8 cellular contexts compared by ENCODE assay signal in the genomic region with DNA sequence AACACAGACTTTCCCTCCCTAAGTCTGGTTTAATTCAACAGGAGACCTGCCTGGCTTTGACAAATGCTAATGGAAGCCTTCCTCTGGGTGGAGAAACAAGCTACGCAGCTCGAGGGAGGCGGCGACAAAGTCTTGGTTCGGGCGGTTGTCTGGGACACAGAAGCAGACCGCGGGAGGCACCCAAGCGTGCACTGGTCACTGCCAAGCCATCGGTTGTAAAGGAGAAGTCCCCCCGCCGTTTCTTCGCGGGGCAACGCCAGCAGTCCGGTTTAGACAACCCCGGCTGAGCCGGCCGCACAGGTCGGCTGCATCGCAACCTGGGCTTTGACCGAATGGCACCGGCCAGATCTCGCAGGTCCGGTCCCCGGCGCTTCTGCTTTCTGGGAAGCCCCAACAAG. TPM values are rescaled to one million over a fixed set of nuclear protein-coding genes. Genes with fewer than 3 reads are reported as not detected.
DNase-seq lines count a peak whose midpoint lies in the region; ATAC-seq and TF ChIP-seq lines count a peak whose summit lies in the region.

No MANE protein-coding gene starts in this region.

- H3K4me3 ChIP-seq in SU-DHL-6 (ENCODE audit: insufficient read depth, low read length, poor library complexity, severe bottlenecking), result peak overlapping the region; percentile 95
- H3K4me3 ChIP-seq in liver (ENCODE audit: low read depth in 1 of 3, low read length in 3 of 3), result peak overlapping the region; percentile 81 to 95 (median 89)

- peak overlapping the region; percentile 99 for H3K4me3 Mint-ChIP-seq in dendritic cell treated with granulocyte-macrophage colony-stimulating factor and Interleukin-4, amounts not matched to agents 40 ng/mL and 50 ng/mL, for 4 days

- WGBS in liver, result under 1% methylated on average over 27 of the region's 27 CpGs

- H3K9me3 ChIP-seq in SU-DHL-6 (ENCODE audit: insufficient read depth, low read length) (no peaks in the 10 kb centered on the region), liver (ENCODE audit: control insufficient read depth in 4 of 4, low read length in 3 of 4) (no peaks in the 10 kb centered on the region)

- no peaks in the 10 kb centered on the region for H3K9me3 Mint-ChIP-seq in dendritic cell treated with granulocyte-macrophage colony-stimulating factor and Interleukin-4, amounts not matched to agents 40 ng/mL and 50 ng/mL, for 4 days

- intact Hi-C loops in dendritic cell treated with granulocyte-macrophage colony-stimulating factor and Interleukin-4, amounts not matched to agents 40 ng/mL and 50 ng/mL, for 4 days (cut with micrococcal nuclease), result loop anchor here (2.0 to 10.0 kb wide), 3 partner anchors 44 to 228 kb away; a partner anchor contains a TSS

- peaks cover 66% of the 10 kb centered on the region for H3K36me3 Mint-ChIP-seq in dendritic cell treated with granulocyte-macrophage colony-stimulating factor and Interleukin-4, amounts not matched to agents 40 ng/mL and 50 ng/mL, for 4 days (ENCODE audit: low read depth)

- H3K27ac Mint-ChIP-seq in dendritic cell treated with granulocyte-macrophage colony-stimulating factor and Interleukin-4, amounts not matched to agents 40 ng/mL and 50 ng/mL, for 4 days, result peak overlapping the region; percentile 95

- H3F3A ChIP-seq in SU-DHL-6 (ENCODE audit: insufficient read depth), result peaks cover 5% of the 10 kb centered on the region

- peak in 1 of 2 donors; percentile 36 for TF ChIP-seq RAD21 in liver (IDR thresholded peaks at IDR 0.05)

- peak overlapping the region; percentile 98 for H3K4me2 ChIP-seq in SU-DHL-6 (ENCODE audit: low read depth, low read length, poor library complexity, severe bottlenecking)

- DNase-seq in AG20443 (ENCODE audit: low spot score) (peak; percentile 67), D341Med (ENCODE audit: low spot score) (no peak)
- peak; percentile 7 to 11 for DNase-seq in stimulated activated CD8-positive, alpha-beta memory T cell treated with anti-CD3 and anti-CD28 coated beads, Interleukin-2, amount 100 ng/mL, for 48 hours (ENCODE audit: low read depth in 2 of 2)

- ATAC-seq in GM18867 (IDR thresholded peaks at IDR 0.05; ENCODE audit: unreplicated experiment) (peak; percentile 32), HG03159 (IDR thresholded peaks at IDR 0.05; ENCODE audit: unreplicated experiment) (peak; percentile 31)

- no peaks in the 10 kb centered on the region for H3K9me2 ChIP-seq in SU-DHL-6 (replicated peaks; ENCODE audit: insufficient read depth, low read length)

- H3K27ac ChIP-seq in SU-DHL-6 (ENCODE audit: low read depth, low read length) (peak overlapping the region; percentile 67), liver (ENCODE audit: low read depth in 1 of 2, low read length in 2 of 2) (peak overlapping the region; percentile 91 to 95)

- no peaks in the 10 kb centered on the region for H3K27me3 ChIP-seq in SU-DHL-6 (ENCODE audit: low read length)
- H3K27me3 ChIP-seq in liver (ENCODE audit: control insufficient read depth in 4 of 4, insufficient read depth in 4 of 4, low read length in 3 of 4), result no peaks in the 10 kb centered on the region

- H3K36me3 ChIP-seq in SU-DHL-6 (ENCODE audit: low read length) (peaks cover 9% of the 10 kb centered on the region; the same call in 1 of the 2 replicates), liver (ENCODE audit: control insufficient read depth in 4 of 4, insufficient read depth in 3 of 4, low read depth in 1 of 4, low read length in 3 of 4) (peaks cover 4 to 29% (median 20%) of the 10 kb centered on the region in 4 donors)

- H4K20me1 ChIP-seq in SU-DHL-6 (ENCODE audit: low read depth, low read length), result peaks cover 4% of the 10 kb centered on the region; the same call in 1 of the 2 replicates

- H2AFZ ChIP-seq in SU-DHL-6 (ENCODE audit: low read depth, low read length, severe bottlenecking), result peak overlapping the region; percentile 85

- H3K9ac ChIP-seq in SU-DHL-6 (ENCODE audit: low read length) (peak overlapping the region; percentile 96), liver (ENCODE audit: low read depth in 1 of 2, low read length in 2 of 2) (peak overlapping the region; percentile 7 to 86)

- peaks cover 39% of the 10 kb centered on the region for H3K4me1 Mint-ChIP-seq in dendritic cell treated with granulocyte-macrophage colony-stimulating factor and Interleukin-4, amounts not matched to agents 40 ng/mL and 50 ng/mL, for 4 days (ENCODE audit: low read depth)

- peaks cover 66% of the 10 kb centered on the region for H3K79me2 ChIP-seq in SU-DHL-6 (ENCODE audit: insufficient read depth, low read length)

- no peaks in the 10 kb centered on the region for H3K27me3 Mint-ChIP-seq in dendritic cell treated with granulocyte-macrophage colony-stimulating factor and Interleukin-4, amounts not matched to agents 40 ng/mL and 50 ng/mL, for 4 days

- H3K4me1 ChIP-seq in liver (ENCODE audit: control insufficient read depth in 4 of 4, insufficient read depth in 4 of 4, low read length in 3 of 4), result peaks cover 4 to 37% (median 32%) of the 10 kb centered on the region in 4 donors

- TF ChIP-seq CTCF in SU-DHL-6 (IDR thresholded peaks at IDR 0.05; ENCODE audit: insufficient read depth, low read length, poor library complexity, severe bottlenecking) (no peak), liver (IDR thresholded peaks at IDR 0.05; ENCODE audit: low read depth, low read length, missing input control) (no peak)

TF ChIP-seq in liver, 16 proteins besides CTCF, POLR2A, EP300 and RAD21:
- TF ChIP-seq, protein P1, sequence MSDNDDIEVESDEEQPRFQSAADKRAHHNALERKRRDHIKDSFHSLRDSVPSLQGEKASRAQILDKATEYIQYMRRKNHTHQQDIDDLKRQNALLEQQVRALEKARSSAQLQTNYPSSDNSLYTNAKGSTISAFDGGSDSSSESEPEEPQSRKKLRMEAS (IDR thresholded peaks at IDR 0.05), result no peak
- TF ChIP-seq, protein P2, sequence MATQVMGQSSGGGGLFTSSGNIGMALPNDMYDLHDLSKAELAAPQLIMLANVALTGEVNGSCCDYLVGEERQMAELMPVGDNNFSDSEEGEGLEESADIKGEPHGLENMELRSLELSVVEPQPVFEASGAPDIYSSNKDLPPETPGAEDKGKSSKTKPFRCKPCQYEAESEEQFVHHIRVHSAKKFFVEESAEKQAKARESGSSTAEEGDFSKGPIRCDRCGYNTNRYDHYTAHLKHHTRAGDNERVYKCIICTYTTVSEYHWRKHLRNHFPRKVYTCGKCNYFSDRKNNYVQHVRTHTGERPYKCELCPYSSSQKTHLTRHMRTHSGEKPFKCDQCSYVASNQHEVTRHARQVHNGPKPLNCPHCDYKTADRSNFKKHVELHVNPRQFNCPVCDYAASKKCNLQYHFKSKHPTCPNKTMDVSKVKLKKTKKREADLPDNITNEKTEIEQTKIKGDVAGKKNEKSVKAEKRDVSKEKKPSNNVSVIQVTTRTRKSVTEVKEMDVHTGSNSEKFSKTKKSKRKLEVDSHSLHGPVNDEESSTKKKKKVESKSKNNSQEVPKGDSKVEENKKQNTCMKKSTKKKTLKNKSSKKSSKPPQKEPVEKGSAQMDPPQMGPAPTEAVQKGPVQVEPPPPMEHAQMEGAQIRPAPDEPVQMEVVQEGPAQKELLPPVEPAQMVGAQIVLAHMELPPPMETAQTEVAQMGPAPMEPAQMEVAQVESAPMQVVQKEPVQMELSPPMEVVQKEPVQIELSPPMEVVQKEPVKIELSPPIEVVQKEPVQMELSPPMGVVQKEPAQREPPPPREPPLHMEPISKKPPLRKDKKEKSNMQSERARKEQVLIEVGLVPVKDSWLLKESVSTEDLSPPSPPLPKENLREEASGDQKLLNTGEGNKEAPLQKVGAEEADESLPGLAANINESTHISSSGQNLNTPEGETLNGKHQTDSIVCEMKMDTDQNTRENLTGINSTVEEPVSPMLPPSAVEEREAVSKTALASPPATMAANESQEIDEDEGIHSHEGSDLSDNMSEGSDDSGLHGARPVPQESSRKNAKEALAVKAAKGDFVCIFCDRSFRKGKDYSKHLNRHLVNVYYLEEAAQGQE (IDR thresholded peaks at IDR 0.05), result no peak
- no peak for TF ChIP-seq HNF4A (conservative IDR thresholded peaks at IDR 0.05)
- TF ChIP-seq GABPA (IDR thresholded peaks at IDR 0.05 in 1 of 2, conservative IDR thresholded peaks at IDR 0.05 in 1 of 2), result no peak
- no peak for TF ChIP-seq EGR1 (IDR thresholded peaks at IDR 0.05; ENCODE audit: low read depth in 2 of 2)
- TF ChIP-seq SP1 (IDR thresholded peaks at IDR 0.05), result no peak
- no peak for TF ChIP-seq HNF4G (IDR thresholded peaks at IDR 0.05)
- no peak for TF ChIP-seq FOXA2 (IDR thresholded peaks at IDR 0.05)
- TF ChIP-seq, protein P3, sequence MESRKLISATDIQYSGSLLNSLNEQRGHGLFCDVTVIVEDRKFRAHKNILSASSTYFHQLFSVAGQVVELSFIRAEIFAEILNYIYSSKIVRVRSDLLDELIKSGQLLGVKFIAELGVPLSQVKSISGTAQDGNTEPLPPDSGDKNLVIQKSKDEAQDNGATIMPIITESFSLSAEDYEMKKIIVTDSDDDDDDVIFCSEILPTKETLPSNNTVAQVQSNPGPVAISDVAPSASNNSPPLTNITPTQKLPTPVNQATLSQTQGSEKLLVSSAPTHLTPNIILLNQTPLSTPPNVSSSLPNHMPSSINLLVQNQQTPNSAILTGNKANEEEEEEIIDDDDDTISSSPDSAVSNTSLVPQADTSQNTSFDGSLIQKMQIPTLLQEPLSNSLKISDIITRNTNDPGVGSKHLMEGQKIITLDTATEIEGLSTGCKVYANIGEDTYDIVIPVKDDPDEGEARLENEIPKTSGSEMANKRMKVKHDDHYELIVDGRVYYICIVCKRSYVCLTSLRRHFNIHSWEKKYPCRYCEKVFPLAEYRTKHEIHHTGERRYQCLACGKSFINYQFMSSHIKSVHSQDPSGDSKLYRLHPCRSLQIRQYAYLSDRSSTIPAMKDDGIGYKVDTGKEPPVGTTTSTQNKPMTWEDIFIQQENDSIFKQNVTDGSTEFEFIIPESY (IDR thresholded peaks at IDR 0.05), result no peak
- TF ChIP-seq FOXA1 (IDR thresholded peaks at IDR 0.05), result no peak
- no peak for TF ChIP-seq NR2F2 (IDR thresholded peaks at IDR 0.05)
- peak; percentile 35 for TF ChIP-seq TAF1 (conservative IDR thresholded peaks at IDR 0.05)
- TF ChIP-seq RXRA (IDR thresholded peaks at IDR 0.05), result no peak
- peak; percentile 48 for TF ChIP-seq YY1 (IDR thresholded peaks at IDR 0.05)
- no peak for TF ChIP-seq JUND (IDR thresholded peaks at IDR 0.05)
- TF ChIP-seq, protein P4, sequence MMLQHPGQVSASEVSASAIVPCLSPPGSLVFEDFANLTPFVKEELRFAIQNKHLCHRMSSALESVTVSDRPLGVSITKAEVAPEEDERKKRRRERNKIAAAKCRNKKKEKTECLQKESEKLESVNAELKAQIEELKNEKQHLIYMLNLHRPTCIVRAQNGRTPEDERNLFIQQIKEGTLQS (IDR thresholded peaks at IDR 0.05), result no peak
TF ChIP-seq in liver: peak in this region for 2.

RNA-seq across cellular contexts. Expression of a gene that starts 0.6 kb away (rescaled TPM):
- total RNA-seq in liver, result 10 to 100 TPM; 43.7 to 50.2 TPM
- polyA plus RNA-seq in liver, result 10 to 100 TPM; 18.1 to 37.4 TPM

RNA-seq across cellular contexts. Expression of a gene that starts 0.8 kb away (rescaled TPM):
- 10 to 100 TPM; 19.1 to 19.7 TPM for total RNA-seq in liver
- polyA plus RNA-seq in liver, result 1 to 10 TPM; 7.3 to 9.3 TPM

RNA-seq across cellular contexts. Expression of a gene that starts 44.1 kb away (rescaled TPM):
- 10 to 100 TPM; 14.0 to 28.1 TPM for total RNA-seq in liver
- polyA plus RNA-seq in liver, result 10 to 100 TPM; 16.1 to 18.6 TPM

RNA-seq across cellular contexts. Expression of a gene that starts 51.3 kb away (rescaled TPM):
- 1 to 10 TPM in 1 of 2 donors, not detected in 1; 1.2 TPM for total RNA-seq in liver
- under 1 TPM; 0.49 to 0.72 TPM for polyA plus RNA-seq in liver

RNA-seq across cellular contexts. Expression of a gene that starts 58.4 kb away (rescaled TPM):
- not detected for total RNA-seq in liver
- not detected for polyA plus RNA-seq in liver
